ENCODE assay signal across 11 cellular contexts in genomic region chr4:141027421-141027820, GRCh38.
DNase-seq lines count a peak whose midpoint lies in the region; FAIRE-seq and TF ChIP-seq lines count a peak whose summit lies in the region.
"Had no signal": no experiment of that assay in that cellular context is flagged by ENCODE, and none has a peak within 500 bp of the region (broad histone marks: within the 10 kb centered on the region; RNA-seq: fewer than 3 reads in every experiment).

No MANE protein-coding gene starts in this region.

- H3K4me1 Mint-ChIP-seq in activated naive CD8-positive, alpha-beta T cell treated with anti-CD3 and anti-CD28 coated beads for 36 hours, result no peaks in the 10 kb centered on the region

- no peaks in the 10 kb centered on the region for H3K36me3 ChIP-seq in adipocyte (ENCODE audit: control insufficient read depth, insufficient read depth, low read length, severe bottlenecking)
- H3K36me3 ChIP-seq: BLaER1 treated with 17β-estradiol and CSF1 and Interleukin-3, amounts not matched to agents 10 nM and 100 nM had no signal

- H3K27me3 Mint-ChIP-seq in activated naive CD8-positive, alpha-beta T cell treated with anti-CD3 and anti-CD28 coated beads for 36 hours, result no peaks in the 10 kb centered on the region

- no peak overlapping the region for H3K4me3 Mint-ChIP-seq in activated naive CD8-positive, alpha-beta T cell treated with anti-CD3 and anti-CD28 coated beads for 36 hours

- no peaks in the 10 kb centered on the region for H3K27me3 ChIP-seq in adipocyte (replicated peaks; ENCODE audit: control insufficient read depth, insufficient read depth, low read length)
- H3K27me3 ChIP-seq: BLaER1 treated with 17β-estradiol and CSF1 and Interleukin-3, amounts not matched to agents 10 nM and 100 nM had no signal

- H3K4me3 ChIP-seq in adipocyte (ENCODE audit: low read length), result no peak overlapping the region
- H3K4me3 ChIP-seq: BLaER1 treated with 17β-estradiol and CSF1 and Interleukin-3, amounts not matched to agents 10 nM and 100 nM had no signal

- no peaks in the 10 kb centered on the region for H3K9me3 ChIP-seq in adipocyte (ENCODE audit: control insufficient read depth, low read length)
- H3K9me3 ChIP-seq: BLaER1 treated with 17β-estradiol and CSF1 and Interleukin-3, amounts not matched to agents 10 nM and 100 nM had no signal

- H3K4me1 ChIP-seq in adipocyte (ENCODE audit: control insufficient read depth, insufficient read depth, low read length), result peaks cover 9% of the 10 kb centered on the region

- TF ChIP-seq RAD21 in Ishikawa (IDR thresholded peaks at IDR 0.05; ENCODE audit: low read depth), result no peak

- H3K27ac Mint-ChIP-seq in activated naive CD8-positive, alpha-beta T cell treated with anti-CD3 and anti-CD28 coated beads for 36 hours, result no peak overlapping the region

- no peak overlapping the region for H3K9ac ChIP-seq in adipocyte (ENCODE audit: low read length)
- H3K9ac ChIP-seq: BLaER1 treated with 17β-estradiol and CSF1 and Interleukin-3, amounts not matched to agents 10 nM and 100 nM had no signal

- no peaks in the 10 kb centered on the region for H3K9me3 Mint-ChIP-seq in activated naive CD8-positive, alpha-beta T cell treated with anti-CD3 and anti-CD28 coated beads for 36 hours

- H3K36me3 Mint-ChIP-seq in activated naive CD8-positive, alpha-beta T cell treated with anti-CD3 and anti-CD28 coated beads for 36 hours, result no peaks in the 10 kb centered on the region

- no peak for TF ChIP-seq EP300 in Ishikawa (IDR thresholded peaks at IDR 0.05; ENCODE audit: borderline replicate concordance)

- DNase-seq in DMS 273 (lab: John Stamatoyannopoulos, UW; ENCODE audit: unreplicated experiment), result peak; percentile 37
- peak; percentile 43 for DNase-seq in adipocyte (ENCODE audit: low read depth)
- DNase-seq in activated naive CD8-positive, alpha-beta T cell treated with anti-CD3 and anti-CD28 coated beads for 36 hours, result no peak
- no peak for DNase-seq in foreskin melanocyte
- DNase-seq in D341Med (ENCODE audit: low spot score), result no peak
- DNase-seq in NAMALWA (ENCODE audit: low spot score), result no peak
- DNase-seq: activated CD4-positive, alpha-beta T cell treated with anti-CD3 and anti-CD28 coated beads, Interleukin-2, amount 50 U/mL, for 48 hours; activated naive CD4-positive, alpha-beta T cell treated with Interleukin-2 at 50 U/mL for 16 hours had no signal

- peak; percentile 73 for FAIRE-seq in islet of Langerhans (lab: Jason Lieb, UNC)

TF ChIP-seq in Ishikawa, 13 proteins besides CTCF, POLR2A, EP300 and RAD21:
- TF ChIP-seq CEBPB (IDR thresholded peaks at IDR 0.05) (peak; percentile 81), USF1 (IDR thresholded peaks at IDR 0.05) (peak; percentile 75), TCF12 (IDR thresholded peaks at IDR 0.05; ENCODE audit: low read depth) (no peak), TAF1 (IDR thresholded peaks at IDR 0.05; ENCODE audit: low read depth) (no peak), NFIC (IDR thresholded peaks at IDR 0.05) (peak; percentile 60), YY1 (IDR thresholded peaks at IDR 0.05; ENCODE audit: low read depth) (no peak)

Comparison
In these comparisons a context has a peak if more than half of its experiments do, and no peak if none do; other contexts are left out.
1. DNase-seq: peak in DMS 273 (single experiment) and adipocyte (single experiment); none in activated naive CD8-positive, alpha-beta T cell treated with anti-CD3 and anti-CD28 coated beads for 36 hours (single experiment), foreskin melanocyte (single experiment), D341Med (single experiment) and NAMALWA (single experiment).